8 cellular contexts compared by ENCODE assay signal in genomic region chr3:150286390-150287147, GRCh38.
DNase-seq lines count a peak whose midpoint lies in the region; ATAC-seq and TF ChIP-seq lines count a peak whose summit lies in the region.

No MANE protein-coding gene starts in this region.

- DNase-seq in CD8-positive, alpha-beta T cell, result peak in 2 of 7 experiments; percentile 8 to 11
- DNase-seq in NCI-H460 (ENCODE audit: extremely low read depth, low read depth) (peak; percentile 38), astrocyte of the hippocampus (ENCODE audit: low read depth, low spot score) (peak; percentile 70), kidney epithelial cell (ENCODE audit: low read depth) (no peak), upper lobe of right lung (no peak), aorta (no peak)

- H3K4me1 Mint-ChIP-seq in CD8-positive, alpha-beta T cell (ENCODE audit: low read depth), result no peaks in the 10 kb centered on the region

- H3K4me3 ChIP-seq in CD8-positive, alpha-beta T cell (ENCODE audit: low read depth, low read length), result no peak overlapping the region
- H3K4me3 ChIP-seq in kidney epithelial cell (ENCODE audit: low read depth, low read length) (no peak overlapping the region), upper lobe of right lung (no peak overlapping the region), aorta (ENCODE audit: low read length in 2 of 2) (no peak overlapping the region)

- POLR2A ChIA-PET in CD8-positive, alpha-beta T cell (lab: Charles Lee), result interaction anchor here (0.6 to 1.0 kb wide), 3 partner anchors 11 to 209 kb away, joined by 3 to 4 read pairs (median 3); no protein-coding TSS in a partner anchor

- peak; percentile 83 for ATAC-seq in CD8-positive, alpha-beta T cell
- ATAC-seq in GM18519 (IDR thresholded peaks at IDR 0.05; ENCODE audit: low FRiP score, unreplicated experiment), result peak; percentile 81
- ATAC-seq in HG03045 (IDR thresholded peaks at IDR 0.05; ENCODE audit: unreplicated experiment), result peak; percentile 76
- ATAC-seq in upper lobe of right lung, result peak; percentile 96
- no peak for ATAC-seq in aorta (ENCODE audit: low FRiP score)

- no peaks in the 10 kb centered on the region for H3K9me3 ChIP-seq in CD8-positive, alpha-beta T cell (ENCODE audit: low read length)
- H3K9me3 ChIP-seq in upper lobe of right lung (peaks cover 3% of the 10 kb centered on the region), aorta (ENCODE audit: control insufficient read depth, low read length) (no peaks in the 10 kb centered on the region)

- TF ChIP-seq CTCF in CD8-positive, alpha-beta T cell (IDR thresholded peaks at IDR 0.05), result peak; percentile 65
- TF ChIP-seq CTCF in kidney epithelial cell (IDR thresholded peaks at IDR 0.05; ENCODE audit: insufficient read depth, low read length, poor library complexity, severe bottlenecking) (peak; percentile 58), upper lobe of right lung (IDR thresholded peaks at IDR 0.05) (peak; percentile 66)

- H3K36me3 Mint-ChIP-seq in CD8-positive, alpha-beta T cell, result no peaks in the 10 kb centered on the region

- CTCF ChIA-PET in CD8-positive, alpha-beta T cell (lab: Charles Lee), result interaction anchor here (0.7 to 2.8 kb wide), 20 partner anchors 9 to 291 kb away, joined by 3 to 40 read pairs (median 3); no protein-coding TSS in a partner anchor

- H3K4me1 ChIP-seq in CD8-positive, alpha-beta T cell (ENCODE audit: insufficient read depth, low read length), result no peaks in the 10 kb centered on the region
- H3K4me1 ChIP-seq in upper lobe of right lung, result no peaks in the 10 kb centered on the region
- H3K4me1 ChIP-seq in aorta (ENCODE audit: control insufficient read depth in 1 of 2, insufficient read depth in 2 of 2, low read length in 2 of 2), result no peaks in the 10 kb centered on the region

- no peak overlapping the region for H3K27ac Mint-ChIP-seq in CD8-positive, alpha-beta T cell

- H3K27me3 Mint-ChIP-seq in CD8-positive, alpha-beta T cell (ENCODE audit: low read depth), result peaks cover 13% of the 10 kb centered on the region

- peaks cover 2% of the 10 kb centered on the region for H3K27me3 ChIP-seq in CD8-positive, alpha-beta T cell (ENCODE audit: insufficient read depth, low read length)
- H3K27me3 ChIP-seq in kidney epithelial cell (ENCODE audit: control insufficient read depth, insufficient read depth, low read length) (no peaks in the 10 kb centered on the region), upper lobe of right lung (no peaks in the 10 kb centered on the region), aorta (ENCODE audit: control insufficient read depth in 1 of 2, insufficient read depth in 2 of 2, low read length in 1 of 2) (no peaks in the 10 kb centered on the region)

- WGBS in aorta, 2 donors, result 59 to 80% methylated on average over 6 of the region's 6 CpGs

- H3K36me3 ChIP-seq in CD8-positive, alpha-beta T cell (ENCODE audit: insufficient read depth, low read length), result no peaks in the 10 kb centered on the region
- H3K36me3 ChIP-seq in kidney epithelial cell (ENCODE audit: control insufficient read depth, insufficient read depth, low read length) (no peaks in the 10 kb centered on the region), upper lobe of right lung (no peaks in the 10 kb centered on the region), aorta (ENCODE audit: control insufficient read depth in 1 of 2, insufficient read depth in 2 of 2, low read length in 1 of 2) (no peaks in the 10 kb centered on the region)

- no peak overlapping the region for H3K4me3 Mint-ChIP-seq in CD8-positive, alpha-beta T cell

- intact Hi-C loops in CD8-positive, alpha-beta T cell (cut with DNase I, micrococcal nuclease), result loop anchor here (1.0 to 10.0 kb wide), 4 partner anchors 126 to 578 kb away; no protein-coding TSS in a partner anchor
- intact Hi-C loops in upper lobe of right lung (cut with DNase I), result no loop called here
- intact Hi-C loops in aorta (cut with DNase I), result loop anchor here (5.0 to 10.0 kb wide), 2 partner anchors 118 to 211 kb away; partner anchors contain the start of gene TSC22D2 (in 2 of the 2)

- no peaks in the 10 kb centered on the region for H3K9me3 Mint-ChIP-seq in CD8-positive, alpha-beta T cell

- H3K27ac ChIP-seq in CD8-positive, alpha-beta T cell (ENCODE audit: low read depth, low read length), result no peak overlapping the region
- no peak overlapping the region for H3K27ac ChIP-seq in upper lobe of right lung
- H3K27ac ChIP-seq in aorta (ENCODE audit: low read depth in 1 of 2, low read length in 2 of 2), result no peak overlapping the region

Comparison
In these comparisons a context has a peak if more than half of its experiments do, and no peak if none do; other contexts are left out.
1. DNase-seq: peak in NCI-H460 (single experiment) and astrocyte of the hippocampus (single experiment); none in kidney epithelial cell (single experiment), upper lobe of right lung (single experiment) and aorta (0 of 2).
2. Peak in every context shown above with its lines, with median percentiles within 50 percentile points of each other: CTCF ChIP-seq.